9 cellular contexts compared by ENCODE assay signal in genomic region chr11:20873054-20873453, GRCh38.
DNase-seq lines count a peak whose midpoint lies in the region; FAIRE-seq and TF ChIP-seq lines count a peak whose summit lies in the region.
"Had no signal": no experiment of that assay in that cellular context is flagged by ENCODE, and none has a peak within 500 bp of the region (broad histone marks: within the 10 kb centered on the region; RNA-seq: fewer than 3 reads in every experiment).

No MANE protein-coding gene starts in this region.

- no peak overlapping the region for H2BK20ac ChIP-seq in H9 (ENCODE audit: low read depth, low read length, poor library complexity, severe bottlenecking)

- H3K4me3 Mint-ChIP-seq in H9 (no peak overlapping the region), endodermal cell (no peak overlapping the region)
- H3K4me3 Mint-ChIP-seq: activated T-helper 1 cell treated with anti-CD3 and anti-CD28 coated beads, Interleukin-12 subunit alpha, Interleukin-12 subunit beta, Interleukin-2, Interleukin-4 antibody, amounts not matched to agents 30 ng/mL and 10 ng/mL and 1 ng/mL, durations not matched to agents 14 hours and 24 hours and 36 hours had no signal

- no peaks in the 10 kb centered on the region for H3K79me2 ChIP-seq in H9 (ENCODE audit: insufficient read depth, low read length)

- no peak for TF ChIP-seq EP300 in suprapubic skin (IDR thresholded peaks at IDR 0.05)

- in situ Hi-C loops in ACHN (cut with HindIII; ENCODE audit: low pct_ligation_motif_present, low pct_unique_long_range_greater_than_20kb, low sequenced_read_pairs), result no loop called here

- no peak overlapping the region for H3K4ac ChIP-seq in H9 (ENCODE audit: low read depth, low read length)

- H2BK120ac ChIP-seq in H9 (ENCODE audit: low read depth, low read length, poor library complexity, severe bottlenecking), result no peak overlapping the region

- H2BK12ac ChIP-seq in H9 (ENCODE audit: insufficient read length, low read depth, low read length), result no peak overlapping the region

- no peak overlapping the region for H3K14ac ChIP-seq in H9 (ENCODE audit: insufficient read depth, low read length)

- H2BK5ac ChIP-seq in H9 (ENCODE audit: insufficient read length, low read length), result no peak overlapping the region

- H2BK15ac ChIP-seq in H9 (ENCODE audit: low read depth, low read length), result no peak overlapping the region

- no peak overlapping the region for H3K9ac ChIP-seq in H9 (ENCODE audit: extremely low read depth, insufficient read length, low read length)
- H3K9ac ChIP-seq in endodermal cell (ENCODE audit: extremely low read depth, low read length, poor library complexity, severe bottlenecking), result no peak overlapping the region

- H3K27ac Mint-ChIP-seq in H9 (no peak overlapping the region), endodermal cell (no peak overlapping the region)
- H3K27ac Mint-ChIP-seq: activated T-helper 1 cell treated with anti-CD3 and anti-CD28 coated beads, Interleukin-12 subunit alpha, Interleukin-12 subunit beta, Interleukin-2, Interleukin-4 antibody, amounts not matched to agents 30 ng/mL and 10 ng/mL and 1 ng/mL, durations not matched to agents 14 hours and 24 hours and 36 hours had no signal

- H2AK5ac ChIP-seq in H9 (ENCODE audit: insufficient read length, low read length), result no peak overlapping the region

- H3K36me3 Mint-ChIP-seq in H9 (ENCODE audit: insufficient read depth in 1 of 3, low read depth in 3 of 3), result no peaks in the 10 kb centered on the region
- no peaks in the 10 kb centered on the region for H3K36me3 Mint-ChIP-seq in endodermal cell (ENCODE audit: low read depth)

- H3K4me1 ChIP-seq in H9 (ENCODE audit: insufficient read depth, low read length) (no peaks in the 10 kb centered on the region), endodermal cell (ENCODE audit: control insufficient read depth, insufficient read depth, low read length) (peaks cover 4% of the 10 kb centered on the region), suprapubic skin (no peaks in the 10 kb centered on the region)

- H3K4me1 Mint-ChIP-seq in H9 (peaks cover 13 to 15% of the 10 kb centered on the region in 2 experiments), endodermal cell (peaks cover 15% of the 10 kb centered on the region)

- H3K79me1 ChIP-seq in H9 (ENCODE audit: insufficient read depth, low read depth, low read length, poor library complexity, severe bottlenecking), result no peaks in the 10 kb centered on the region

- H3K27me3 Mint-ChIP-seq in H9 (ENCODE audit: low read depth) (peaks cover 6% of the 10 kb centered on the region), endodermal cell (ENCODE audit: insufficient read depth) (peaks cover 59% of the 10 kb centered on the region)

- H3K36me3 ChIP-seq in endodermal cell (ENCODE audit: control insufficient read depth, insufficient read depth, low read length) (no peaks in the 10 kb centered on the region), suprapubic skin (no peaks in the 10 kb centered on the region)

- DNase-seq in ACHN (peak; percentile 55), H9 (peak; percentile 68), NCI-H2227 (lab: John Stamatoyannopoulos, UW; ENCODE audit: unreplicated experiment) (peak; percentile 54), endodermal cell (peak; percentile 85), frontal cortex (ENCODE audit: low spot score in 2 of 2) (no peak), suprapubic skin (ENCODE audit: low spot score in 2 of 2) (no peak), A172 (ENCODE audit: low spot score) (no peak)
- DNase-seq in stimulated activated CD8-positive, alpha-beta memory T cell treated with anti-CD3 and anti-CD28 coated beads, Interleukin-4, amount 100 ng/mL, for 48 hours, result no peak

- no peak overlapping the region for H4K8ac ChIP-seq in H9 (replicated peaks; ENCODE audit: insufficient read length, low read depth, low read length)

- no peak overlapping the region for H3T11ph ChIP-seq in H9 (ENCODE audit: low read length)

- H3K9me3 ChIP-seq in H9 (ENCODE audit: control insufficient read depth, low read depth, low read length) (no peaks in the 10 kb centered on the region), endodermal cell (ENCODE audit: control insufficient read depth, low read length) (no peaks in the 10 kb centered on the region), suprapubic skin (no peaks in the 10 kb centered on the region)

- no peak overlapping the region for H4K5ac ChIP-seq in H9 (ENCODE audit: insufficient read length, low read depth, low read length)

- peak; percentile 86 for TF ChIP-seq CTCF in H9 (conservative IDR thresholded peaks at IDR 0.05)
- TF ChIP-seq CTCF in endodermal cell (conservative IDR thresholded peaks at IDR 0.05), result peak; percentile 89
- TF ChIP-seq CTCF in suprapubic skin (IDR thresholded peaks at IDR 0.05), result no peak

- H4K20me1 ChIP-seq in H9 (ENCODE audit: control insufficient read depth, insufficient read depth, insufficient read length), result no peaks in the 10 kb centered on the region

- no peak overlapping the region for H3K4me2 ChIP-seq in H9 (ENCODE audit: insufficient read depth, insufficient read length, low read length)

- no peak overlapping the region for H2AFZ ChIP-seq in H9 (ENCODE audit: low read length)

- no peak for FAIRE-seq in frontal cortex (lab: Jason Lieb, UNC)

- no peak overlapping the region for H3K27ac ChIP-seq in H9 (ENCODE audit: insufficient read length, low read depth, low read length)
- no peak overlapping the region for H3K27ac ChIP-seq in endodermal cell (ENCODE audit: low read depth, low read length)
- no peak overlapping the region for H3K27ac ChIP-seq in suprapubic skin

- no peak for TF ChIP-seq POLR2A in suprapubic skin (IDR thresholded peaks at IDR 0.05)

- H3K23ac ChIP-seq in H9 (ENCODE audit: insufficient read length, low read depth, low read length), result no peak overlapping the region

- no peaks in the 10 kb centered on the region; a peak in 1 of 5 replicates for H3K9me3 Mint-ChIP-seq in H9
- H3K9me3 Mint-ChIP-seq in endodermal cell, result no peaks in the 10 kb centered on the region
- H3K9me3 Mint-ChIP-seq: activated T-helper 1 cell treated with anti-CD3 and anti-CD28 coated beads, Interleukin-12 subunit alpha, Interleukin-12 subunit beta, Interleukin-2, Interleukin-4 antibody, amounts not matched to agents 30 ng/mL and 10 ng/mL and 1 ng/mL, durations not matched to agents 14 hours and 24 hours and 36 hours had no signal

- H3K27me3 ChIP-seq in H9 (ENCODE audit: insufficient read depth, low read length) (no peaks in the 10 kb centered on the region), endodermal cell (ENCODE audit: control insufficient read depth, insufficient read depth, low read length, poor library complexity, severe bottlenecking) (peaks cover 41% of the 10 kb centered on the region), suprapubic skin (no peaks in the 10 kb centered on the region)

- H3K23me2 ChIP-seq in H9 (ENCODE audit: insufficient read length, low read depth, low read length, poor library complexity, severe bottlenecking), result no peaks in the 10 kb centered on the region

- WGBS in H9 (ENCODE audit: extremely low coverage, insufficient read length, low lambda C conversion rate), result no CpG with 5 or more reads among the region's 3 CpGs
- WGBS in endodermal cell (ENCODE audit: insufficient coverage in 1 of 2, insufficient read length in 1 of 2), 2 experiments, result 8 to 20% methylated on average over 2 to 3 of the region's 3 CpGs
- WGBS in suprapubic skin, result 11% methylated on average over 3 of the region's 3 CpGs

- no peak overlapping the region for H4K91ac ChIP-seq in H9 (ENCODE audit: insufficient read length, low read depth, low read length)

- no peak overlapping the region for H3K18ac ChIP-seq in H9 (ENCODE audit: insufficient read length, low read depth, low read length)

- H3K4me3 ChIP-seq in endodermal cell (ENCODE audit: low read length) (no peak overlapping the region), suprapubic skin (no peak overlapping the region)

- no peak overlapping the region for H3K56ac ChIP-seq in H9 (ENCODE audit: insufficient read length, low read depth, low read length)

Comparison
In these comparisons a context has a peak if more than half of its experiments do, and no peak if none do; other contexts are left out.
1. DNase-seq: peak in ACHN (single experiment), H9 (single experiment), NCI-H2227 (single experiment) and endodermal cell (single experiment); none in frontal cortex (0 of 2), suprapubic skin (0 of 2), stimulated activated CD8-positive, alpha-beta memory T cell treated with anti-CD3 and anti-CD28 coated beads, Interleukin-4, amount 100 ng/mL, for 48 hours (single experiment) and A172 (single experiment).
2. CTCF ChIP-seq: peak in H9 (single experiment) and endodermal cell (single experiment); none in suprapubic skin (0 of 2).